1 cellular context compared by ENCODE assay signal in genomic region chr9:84271887-84272556, GRCh38.
TF ChIP-seq lines count a peak whose summit lies in the region.

No MANE protein-coding gene starts in this region.

TF ChIP-seq in GM23338, 12 proteins besides CTCF, POLR2A, EP300 and RAD21 (continued from another document):
- no peak for TF ChIP-seq REST (IDR thresholded peaks at IDR 0.05; ENCODE audit: unreplicated experiment)
